ENCODE assay signal across 7 cellular contexts in genomic region chr11:132126973-132127900, GRCh38.
DNase-seq lines count a peak whose midpoint lies in the region; ATAC-seq and TF ChIP-seq lines count a peak whose summit lies in the region.

No MANE protein-coding gene starts in this region.

- H3K9me3 ChIP-seq in duodenal mucosa (ENCODE audit: control insufficient read depth in 1 of 2, low read length in 2 of 2) (no peaks in the 10 kb centered on the region), vagina (no peaks in the 10 kb centered on the region)

- peak in 2 of 3 experiments; percentile 24 to 45 for TF ChIP-seq CTCF in vagina (IDR thresholded peaks at IDR 0.05)

- intact Hi-C loops in vagina (cut with DNase I), result no loop called here

- peak overlapping the region; percentile 25 for H3K4me3 ChIP-seq in H7 (ENCODE audit: insufficient read depth, low read depth, low read length)
- H3K4me3 ChIP-seq in duodenal mucosa (ENCODE audit: low read depth in 1 of 2, low read length in 2 of 2), result peak overlapping the region; percentile 45 to 57
- H3K4me3 ChIP-seq in vagina, result peak overlapping the region; percentile 30 to 37

- H3K27ac ChIP-seq in duodenal mucosa (ENCODE audit: low read depth, low read length) (no peak overlapping the region), vagina (no peak overlapping the region)

- DNase-seq in H7 (peak; percentile 77), NOMO-1 treated with DMSO at 0.1 percent for 48 hours (lab: John Stamatoyannopoulos, UW; ENCODE audit: unreplicated experiment) (peak; percentile 47), lung microvascular endothelial cell (ENCODE audit: low read depth in 2 of 2) (peak; percentile 54 to 75), vagina (ENCODE audit: extremely low spot score in 2 of 2) (no peak), HuH-7.5 (ENCODE audit: low spot score) (no peak)

- no peak for ATAC-seq in GM19023 (IDR thresholded peaks at IDR 0.05; ENCODE audit: unreplicated experiment)

- H3K9ac ChIP-seq in duodenal mucosa (ENCODE audit: low read depth in 1 of 2, low read length in 2 of 2), result peak overlapping the region in 1 of 2 donors; percentile 27

- peaks cover 3 to 4% of the 10 kb centered on the region in 2 donors for H3K4me1 ChIP-seq in duodenal mucosa (ENCODE audit: control insufficient read depth in 1 of 2, insufficient read depth in 2 of 2, low read length in 2 of 2)
- H3K4me1 ChIP-seq in vagina, result peaks cover 18% of the 10 kb centered on the region

- H3K27me3 ChIP-seq in H7 (ENCODE audit: control insufficient read depth, insufficient read depth, low read length) (no peaks in the 10 kb centered on the region), duodenal mucosa (ENCODE audit: control insufficient read depth in 1 of 2, insufficient read depth in 2 of 2, low read length in 2 of 2) (peaks cover 0 to 4% of the 10 kb centered on the region in 2 donors), vagina (no peaks in the 10 kb centered on the region)

- H3K36me3 ChIP-seq in H7 (replicated peaks; ENCODE audit: control insufficient read depth, insufficient read depth, low read length) (no peaks in the 10 kb centered on the region), duodenal mucosa (ENCODE audit: control insufficient read depth in 1 of 2, insufficient read depth in 2 of 2, low read length in 2 of 2) (no peaks in the 10 kb centered on the region), vagina (no peaks in the 10 kb centered on the region)

- no peak for TF ChIP-seq POLR2A in vagina (IDR thresholded peaks at IDR 0.05)

Comparison
In these comparisons a context has a peak if more than half of its experiments do, and no peak if none do; other contexts are left out.
1. DNase-seq: peak in H7 (single experiment), NOMO-1 treated with DMSO at 0.1 percent for 48 hours (single experiment) and lung microvascular endothelial cell (2 of 2); none in vagina (0 of 2) and HuH-7.5 (single experiment).
2. Peak in every context shown above with its lines, with median percentiles within 50 percentile points of each other: H3K4me3 ChIP-seq.